Comparison of ENCODE assay signal across 9 cellular contexts in genomic region chr11:69166186-69167115, GRCh38. TPM values are rescaled to one million over a fixed set of nuclear protein-coding genes. Genes with fewer than 3 reads are reported as not detected.
DNase-seq lines count a peak whose midpoint lies in the region; ATAC-seq and TF ChIP-seq lines count a peak whose summit lies in the region.
"Had no signal": no experiment of that assay in that cellular context is flagged by ENCODE, and none has a peak within 500 bp of the region (broad histone marks: within the 10 kb centered on the region; RNA-seq: fewer than 3 reads in every experiment).

No MANE protein-coding gene starts in this region.

- no peaks in the 10 kb centered on the region for H3K9me3 ChIP-seq in OCI-LY7 (ENCODE audit: low read length)

- H3K4me2 ChIP-seq in OCI-LY7 (ENCODE audit: low read length): no peak overlapping the region

- POLR2A ChIA-PET in OCI-LY7 (lab: Charles Lee): interaction anchor here (0.5 to 0.6 kb wide), 2 partner anchors 12 to 420 kb away, joined by 3 to 4 read pairs; no protein-coding TSS in a partner anchor

- H3K9me3 Mint-ChIP-seq in activated naive CD8-positive, alpha-beta T cell (ENCODE audit: low read depth): peaks cover 13% of the 10 kb centered on the region

- peaks cover 22% of the 10 kb centered on the region for H3K4me1 Mint-ChIP-seq in activated naive CD8-positive, alpha-beta T cell (ENCODE audit: low read depth)

- H3K4me1 ChIP-seq in OCI-LY7 (ENCODE audit: insufficient read depth, low read length, poor library complexity, severe bottlenecking): no peaks in the 10 kb centered on the region

- ATAC-seq in GM19023 (IDR thresholded peaks at IDR 0.05; ENCODE audit: unreplicated experiment) (peak; percentile 90), HG03064 (IDR thresholded peaks at IDR 0.05; ENCODE audit: low read depth, unreplicated experiment) (peak; percentile 94)

- BruUV-seq in OCI-LY7 (replicated peaks; lab: Mats Ljungman, UMichigan): no TSS peak

- H3K79me2 ChIP-seq in OCI-LY7 (ENCODE audit: insufficient read depth, low read depth, low read length): no peaks in the 10 kb centered on the region

- H2AFZ ChIP-seq in OCI-LY7 (ENCODE audit: low read length): no peak overlapping the region

- TF ChIP-seq CTCF in AG10803 (conservative IDR thresholded peaks at IDR 0.05; ENCODE audit: low read length) (peak; percentile 49), OCI-LY7 (conservative IDR thresholded peaks at IDR 0.05; ENCODE audit: low read length) (no peak)

- H3K36me3 Mint-ChIP-seq in activated naive CD8-positive, alpha-beta T cell: peaks cover 6% of the 10 kb centered on the region

- no peaks in the 10 kb centered on the region for H3K36me3 ChIP-seq in OCI-LY7 (ENCODE audit: insufficient read depth, low read length)

- H3K27me3 Mint-ChIP-seq in activated naive CD8-positive, alpha-beta T cell: no peaks in the 10 kb centered on the region

- CTCF ChIA-PET in OCI-LY7 (lab: Charles Lee; ENCODE audit: unreplicated experiment): no interaction called here

- peak overlapping the region; percentile 88 for H3K27ac Mint-ChIP-seq in activated naive CD8-positive, alpha-beta T cell

- H3K4me3 ChIP-seq in AG10803 (ENCODE audit: low read length) (no peak overlapping the region; the same call in 1 of the 2 replicates), OCI-LY7 (ENCODE audit: low read depth, low read length, poor library complexity, severe bottlenecking) (no peak overlapping the region)
- H3K4me3 ChIP-seq: skin epidermis had no signal

- H4K20me1 ChIP-seq in OCI-LY7 (ENCODE audit: insufficient read depth, low read length): no peaks in the 10 kb centered on the region

- H3K4me3 Mint-ChIP-seq in activated naive CD8-positive, alpha-beta T cell: peak overlapping the region; percentile 73

- intact Hi-C loops in OCI-LY7 (cut with micrococcal nuclease; ENCODE audit: unreplicated experiment): no loop called here

- H3K9me2 ChIP-seq in OCI-LY7 (ENCODE audit: insufficient read depth, low read length): no peaks in the 10 kb centered on the region

- DNase-seq in AG10803 (ENCODE audit: low read depth): peak; percentile 69
- DNase-seq in OCI-LY7 (ENCODE audit: low spot score): peak; percentile 2
- DNase-seq in iris pigment epithelial cell (ENCODE audit: low read depth): peak; percentile 87
- peak; percentile 17 for DNase-seq in stimulated activated CD8-positive, alpha-beta memory T cell treated with anti-CD3 and anti-CD28 coated beads, Interleukin-12 subunit alpha, Interleukin-12 subunit beta, amount 100 ng/mL, for 4 hours (ENCODE audit: low read depth)
- no peak for DNase-seq in NCI-H2171 treated with DMSO at 0.1 percent for 48 hours (lab: John Stamatoyannopoulos, UW)

- H3K27ac ChIP-seq in OCI-LY7 (ENCODE audit: low read depth, low read length, poor library complexity, severe bottlenecking): no peak overlapping the region
- H3K27ac ChIP-seq: skin epidermis had no signal

RNA-seq across cellular contexts. Expression of gene SMIM38, which starts 10.7 kb away (rescaled TPM):
- 0.33 and 0.63 TPM in 2 replicates for total RNA-seq in OCI-LY7 (2014; rRNA removed; shearing (Covaris generic))
- 0.11 and 0.77 TPM in 2 replicates for total RNA-seq in OCI-LY7 (2022)
